In genomic region chr7:139726485-139726869, GRCh38 we compare ENCODE assay signal across 1 cellular context.
TF ChIP-seq lines count a peak whose summit lies in the region.

No MANE protein-coding gene starts in this region.

TF ChIP-seq in GM23338, 12 proteins besides CTCF, POLR2A, EP300 and RAD21 (continued from another document):
- TF ChIP-seq ZNF462 (CRISPR knock-in tag; IDR thresholded peaks at IDR 0.05) (no peak), ZNF331 (CRISPR knock-in tag; IDR thresholded peaks at IDR 0.05; ENCODE audit: low read depth) (no peak)
